ENCODE assay signal across 15 cellular contexts in the genomic region with DNA sequence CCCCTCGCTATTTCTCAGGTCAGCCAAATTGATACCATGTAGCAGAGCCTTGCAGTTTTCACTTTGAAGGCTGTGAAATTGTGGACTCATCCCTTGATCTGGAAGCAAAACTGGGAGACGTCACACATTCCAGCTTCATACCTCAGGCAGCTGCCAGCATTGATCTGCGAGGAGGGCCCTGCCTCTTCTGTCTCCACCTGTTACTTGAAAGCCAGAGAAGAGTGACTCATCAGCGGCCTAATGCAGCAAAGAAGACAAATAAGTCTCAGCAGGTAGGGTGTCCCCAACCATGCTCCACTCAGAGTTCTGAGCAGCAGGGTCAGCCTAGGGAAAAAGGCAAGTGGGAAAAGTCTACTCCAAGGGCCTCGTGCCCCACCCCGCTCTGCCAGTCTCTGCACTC.
DNase-seq lines count a peak whose midpoint lies in the region; TF ChIP-seq lines count a peak whose summit lies in the region.
"Had no signal": no experiment of that assay in that cellular context is flagged by ENCODE, and none has a peak within 500 bp of the region (broad histone marks: within the 10 kb centered on the region; RNA-seq: fewer than 3 reads in every experiment).

No MANE protein-coding gene starts in this region.

- no peaks in the 10 kb centered on the region for H3K27me3 ChIP-seq in Caco-2 (replicated peaks; ENCODE audit: control insufficient read depth, insufficient read depth, low read length)

- H3K27me3 Mint-ChIP-seq in Caco-2 (ENCODE audit: insufficient read depth, unreplicated experiment) (no peaks in the 10 kb centered on the region), mesothelial cell of epicardium (ENCODE audit: low read depth) (no peaks in the 10 kb centered on the region), osteocyte (ENCODE audit: unreplicated experiment) (no peaks in the 10 kb centered on the region)

- DNase-seq in Caco-2: peak; percentile 93 to 97
- peak; percentile 60 for DNase-seq in NCI-H226
- DNase-seq in epithelial cell of prostate (ENCODE audit: low read depth, low spot score): peak; percentile 84
- DNase-seq in mesothelial cell of epicardium (ENCODE audit: low spot score in 2 of 2, unreplicated experiment in 2 of 2): peak in 1 of 2 experiments; percentile 42
- DNase-seq in DMS79 treated with DMSO at 0.1 percent for 48 hours (lab: John Stamatoyannopoulos, UW): no peak
- DNase-seq in activated CD4-positive, alpha-beta T cell treated with anti-CD3 and anti-CD28 coated beads, Interleukin-2, amount 50 U/mL, for 4 hours: no peak
- no peak for DNase-seq in osteocyte (ENCODE audit: extremely low spot score, unreplicated experiment)
- no peak for DNase-seq in COLO829 (ENCODE audit: low spot score)
- DNase-seq: activated CD8-positive, alpha-beta memory T cell treated with anti-CD3 and anti-CD28 coated beads, Interleukin-2, amount 50 U/mL, for 4 hours; activated naive CD8-positive, alpha-beta T cell treated with anti-CD3 and anti-CD28 coated beads, Interleukin-2, amount 10 ng/mL, durations not matched to agents 7 days and 5 days; DND-41; erythroblast; hippocampal formation; NCI-H1436 treated with DMSO at 0.1 percent for 48 hours; NCI-H774 had no signal

- intact Hi-C loops in Caco-2 (cut with micrococcal nuclease; ENCODE audit: unreplicated experiment): no loop called here

- H3K4me1 Mint-ChIP-seq in Caco-2 (ENCODE audit: low read depth, unreplicated experiment): peaks cover 77% of the 10 kb centered on the region
- H3K4me1 Mint-ChIP-seq in mesothelial cell of epicardium: peaks cover 14% of the 10 kb centered on the region
- peaks cover 16% of the 10 kb centered on the region for H3K4me1 Mint-ChIP-seq in osteocyte (ENCODE audit: unreplicated experiment)
- H3K4me1 Mint-ChIP-seq: activated naive CD8-positive, alpha-beta T cell treated with anti-CD3 and anti-CD28 coated beads, Interleukin-2, amount 10 ng/mL, durations not matched to agents 7 days and 5 days had no signal

- peaks cover 38% of the 10 kb centered on the region for H3K36me3 Mint-ChIP-seq in Caco-2 (ENCODE audit: insufficient read depth, unreplicated experiment)
- no peaks in the 10 kb centered on the region for H3K36me3 Mint-ChIP-seq in mesothelial cell of epicardium
- no peaks in the 10 kb centered on the region for H3K36me3 Mint-ChIP-seq in osteocyte (ENCODE audit: unreplicated experiment)
- H3K36me3 Mint-ChIP-seq: activated naive CD8-positive, alpha-beta T cell treated with anti-CD3 and anti-CD28 coated beads, Interleukin-2, amount 10 ng/mL, durations not matched to agents 7 days and 5 days had no signal

- H3K9me3 Mint-ChIP-seq in Caco-2 (ENCODE audit: unreplicated experiment) (peaks cover 8% of the 10 kb centered on the region), mesothelial cell of epicardium (no peaks in the 10 kb centered on the region), osteocyte (ENCODE audit: unreplicated experiment) (no peaks in the 10 kb centered on the region)
- H3K9me3 Mint-ChIP-seq: activated naive CD8-positive, alpha-beta T cell treated with anti-CD3 and anti-CD28 coated beads, Interleukin-2, amount 10 ng/mL, durations not matched to agents 7 days and 5 days had no signal

- peaks cover 85% of the 10 kb centered on the region for H3K4me1 ChIP-seq in Caco-2

- no peak for TF ChIP-seq CTCF in Caco-2 (IDR thresholded peaks at IDR 0.05; ENCODE audit: insufficient read depth in 1 of 2, low read depth in 1 of 2, low read length in 1 of 2, severe bottlenecking in 1 of 2, unreplicated experiment in 1 of 2)
- TF ChIP-seq CTCF in mesothelial cell of epicardium (IDR thresholded peaks at IDR 0.05; ENCODE audit: unreplicated experiment): no peak
- no peak for TF ChIP-seq CTCF in osteocyte (IDR thresholded peaks at IDR 0.05)

- H3K4me3 ChIP-seq in Caco-2 (ENCODE audit: low read depth, low read length): no peak overlapping the region

- no peaks in the 10 kb centered on the region for H3K9me3 ChIP-seq in Caco-2

- peak overlapping the region; percentile 50 for H3K4me3 Mint-ChIP-seq in Caco-2 (ENCODE audit: unreplicated experiment)
- no peak overlapping the region for H3K4me3 Mint-ChIP-seq in mesothelial cell of epicardium
- no peak overlapping the region for H3K4me3 Mint-ChIP-seq in osteocyte (ENCODE audit: unreplicated experiment)
- H3K4me3 Mint-ChIP-seq: activated naive CD8-positive, alpha-beta T cell treated with anti-CD3 and anti-CD28 coated beads, Interleukin-2, amount 10 ng/mL, durations not matched to agents 7 days and 5 days had no signal

- CTCF ChIA-PET in Caco-2 (lab: Charles Lee): interaction anchor here (1.0 to 1.3 kb wide), 2 partner anchors 11 to 12 kb away, joined by 3 to 5 read pairs; no protein-coding TSS in a partner anchor

- no peaks in the 10 kb centered on the region for H3K36me3 ChIP-seq in Caco-2 (ENCODE audit: control insufficient read depth, insufficient read depth, low read length)

- no TSS peak for BruUV-seq in Caco-2 (replicated peaks; lab: Mats Ljungman, UMichigan)

- H3K27ac Mint-ChIP-seq in Caco-2 (ENCODE audit: unreplicated experiment): peak overlapping the region; percentile 99
- H3K27ac Mint-ChIP-seq in mesothelial cell of epicardium: peak overlapping the region; percentile 23
- no peak overlapping the region for H3K27ac Mint-ChIP-seq in osteocyte (ENCODE audit: unreplicated experiment)
- H3K27ac Mint-ChIP-seq: activated naive CD8-positive, alpha-beta T cell treated with anti-CD3 and anti-CD28 coated beads, Interleukin-2, amount 10 ng/mL, durations not matched to agents 7 days and 5 days had no signal

- POLR2A ChIA-PET in Caco-2 (lab: Charles Lee): interaction anchor here (2.0 kb wide), 1 partner anchor 9 kb away, joined by 24 read pairs; no protein-coding TSS in a partner anchor

- peak overlapping the region; percentile 65 for H3K27ac ChIP-seq in epithelial cell of prostate

Comparison
In these comparisons a context has a peak if more than half of its experiments do, and no peak if none do; other contexts are left out.
1. DNase-seq: peak in Caco-2 (2 of 2), NCI-H226 (single experiment) and epithelial cell of prostate (single experiment); none in DMS79 treated with DMSO at 0.1 percent for 48 hours (single experiment), activated CD4-positive, alpha-beta T cell treated with anti-CD3 and anti-CD28 coated beads, Interleukin-2, amount 50 U/mL, for 4 hours (0 of 2), osteocyte (single experiment) and COLO829 (single experiment).